Comparison of ENCODE assay signal across 8 cellular contexts in the genomic region with DNA sequence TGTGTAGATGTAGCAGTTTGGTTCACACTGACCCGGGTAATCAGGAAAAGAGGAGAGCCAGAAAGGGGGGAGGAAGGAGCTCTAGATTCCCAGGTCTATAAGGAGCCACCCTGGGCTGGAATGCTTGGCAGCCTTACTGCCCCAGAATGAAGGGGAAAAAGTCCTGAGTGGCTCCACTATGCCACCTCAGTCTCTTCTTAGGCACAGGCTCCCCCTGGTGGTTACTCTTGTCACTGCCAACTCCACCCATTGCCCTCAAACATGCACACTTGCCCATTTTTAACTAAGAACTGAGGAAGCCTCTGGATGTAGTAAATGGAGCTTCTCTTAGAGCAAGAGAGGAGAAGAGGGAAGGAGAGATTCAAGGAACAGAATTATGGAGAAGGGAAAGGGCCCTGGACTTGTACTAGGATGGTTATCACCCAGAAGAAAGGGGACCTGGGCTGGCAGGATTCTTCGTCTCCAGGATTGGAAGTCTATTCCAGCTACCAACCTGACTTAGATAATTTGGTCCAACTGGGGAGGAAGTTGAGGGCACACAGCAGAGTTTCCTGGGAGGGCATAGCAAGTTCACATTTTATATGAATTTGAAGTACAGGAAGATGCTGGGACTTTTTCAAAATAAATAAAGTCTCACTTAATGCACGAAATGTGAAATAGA. TPM values are rescaled to one million over a fixed set of nuclear protein-coding genes. Genes with fewer than 3 reads are reported as not detected.
DNase-seq lines count a peak whose midpoint lies in the region; ATAC-seq and TF ChIP-seq lines count a peak whose summit lies in the region.

No MANE protein-coding gene starts in this region.

- no peaks in the 10 kb centered on the region for H3K36me3 ChIP-seq in Loucy (ENCODE audit: insufficient read depth, low read length)
- H3K36me3 ChIP-seq in osteoblast (ENCODE audit: insufficient read depth, low read length), result peaks cover 6% of the 10 kb centered on the region
- peaks cover 0 to 23% (median 8%) of the 10 kb centered on the region in 3 donors for H3K36me3 ChIP-seq in tibial artery

- intact Hi-C loops in activated T-helper 2 cell treated with anti-CD3 and anti-CD28 coated beads, Interferon-gamma antibody, Interleukin-2, Interleukin-4, amounts not matched to agents 10 μg/mL and 5 μg/mL and 100 μg/mL, durations not matched to agents 14 hours and 24 hours and 36 hours (cut with micrococcal nuclease), result loop anchor here (1.0 kb wide), 2 partner anchors 184 to 233 kb away; no protein-coding TSS in a partner anchor
- intact Hi-C loops in tibial artery (cut with DNase I; ENCODE audit: low total_unique reads), result no loop called here

- H3K36me3 Mint-ChIP-seq in activated T-helper 2 cell treated with anti-CD3 and anti-CD28 coated beads, Interferon-gamma antibody, Interleukin-2, Interleukin-4, amounts not matched to agents 10 μg/mL and 5 μg/mL and 100 μg/mL, durations not matched to agents 14 hours and 24 hours and 36 hours (ENCODE audit: low read depth), result peaks cover 5% of the 10 kb centered on the region

- H3K27ac Mint-ChIP-seq in activated T-helper 2 cell treated with anti-CD3 and anti-CD28 coated beads, Interferon-gamma antibody, Interleukin-2, Interleukin-4, amounts not matched to agents 10 μg/mL and 5 μg/mL and 100 μg/mL, durations not matched to agents 14 hours and 24 hours and 36 hours, result no peak overlapping the region

- H3K27me3 Mint-ChIP-seq in activated T-helper 2 cell treated with anti-CD3 and anti-CD28 coated beads, Interferon-gamma antibody, Interleukin-2, Interleukin-4, amounts not matched to agents 10 μg/mL and 5 μg/mL and 100 μg/mL, durations not matched to agents 14 hours and 24 hours and 36 hours (ENCODE audit: low read depth), result no peaks in the 10 kb centered on the region

- H3K9ac ChIP-seq in Loucy (ENCODE audit: low read depth, low read length, poor library complexity, severe bottlenecking), result no peak overlapping the region

- ATAC-seq in foreskin keratinocyte (peak; percentile 75), GM18907 (IDR thresholded peaks at IDR 0.05; ENCODE audit: unreplicated experiment) (no peak)

- H3K4me3 ChIP-seq in Loucy (ENCODE audit: low read length, poor library complexity, severe bottlenecking) (no peak overlapping the region), osteoblast (ENCODE audit: insufficient read depth, low read length) (no peak overlapping the region), tibial artery (no peak overlapping the region)

- peak; percentile 97 for TF ChIP-seq CTCF in GM10266 (IDR thresholded peaks at IDR 0.05; ENCODE audit: control insufficient read depth, insufficient read depth, low read depth, missing control alignments)
- TF ChIP-seq CTCF in Loucy (conservative IDR thresholded peaks at IDR 0.05; ENCODE audit: low read length), result peak; percentile 93
- TF ChIP-seq CTCF in foreskin keratinocyte (conservative IDR thresholded peaks at IDR 0.05), result peak; percentile 91
- TF ChIP-seq CTCF in osteoblast (IDR thresholded peaks at IDR 0.05; ENCODE audit: extremely low read depth, low read depth, low read length), result peak; percentile 96
- TF ChIP-seq CTCF in tibial artery (IDR thresholded peaks at IDR 0.05), result peak; percentile 85 to 92

- no peak overlapping the region for H3K4me3 Mint-ChIP-seq in activated T-helper 2 cell treated with anti-CD3 and anti-CD28 coated beads, Interferon-gamma antibody, Interleukin-2, Interleukin-4, amounts not matched to agents 10 μg/mL and 5 μg/mL and 100 μg/mL, durations not matched to agents 14 hours and 24 hours and 36 hours (ENCODE audit: low read depth)

- no peaks in the 10 kb centered on the region for H3K4me1 Mint-ChIP-seq in activated T-helper 2 cell treated with anti-CD3 and anti-CD28 coated beads, Interferon-gamma antibody, Interleukin-2, Interleukin-4, amounts not matched to agents 10 μg/mL and 5 μg/mL and 100 μg/mL, durations not matched to agents 14 hours and 24 hours and 36 hours (ENCODE audit: low read depth)

- no peaks in the 10 kb centered on the region for H3K27me3 ChIP-seq in Loucy (ENCODE audit: insufficient read depth, low read length, poor library complexity, severe bottlenecking)
- no peaks in the 10 kb centered on the region for H3K27me3 ChIP-seq in foreskin keratinocyte
- peaks cover 1% of the 10 kb centered on the region for H3K27me3 ChIP-seq in osteoblast (ENCODE audit: insufficient read depth, low read length)
- H3K27me3 ChIP-seq in tibial artery, result no peaks in the 10 kb centered on the region

- H3K4me1 ChIP-seq in Loucy (ENCODE audit: insufficient read depth, low read length, poor library complexity, severe bottlenecking) (no peaks in the 10 kb centered on the region), foreskin keratinocyte (no peaks in the 10 kb centered on the region), osteoblast (ENCODE audit: insufficient read depth, low read length) (no peaks in the 10 kb centered on the region), tibial artery (peaks cover 0 to 15% (median 7%) of the 10 kb centered on the region in 4 donors)

- H4K20me1 ChIP-seq in Loucy (ENCODE audit: insufficient read depth, low read length, poor library complexity, severe bottlenecking) (peaks cover under 1% of the 10 kb centered on the region), osteoblast (ENCODE audit: insufficient read depth, low read length) (peaks cover 15% of the 10 kb centered on the region)

- no peaks in the 10 kb centered on the region for H3K9me3 ChIP-seq in Loucy (ENCODE audit: insufficient read depth, low read depth, low read length)
- H3K9me3 ChIP-seq in osteoblast (ENCODE audit: low read depth, low read length), result no peaks in the 10 kb centered on the region
- H3K9me3 ChIP-seq in tibial artery, result no peaks in the 10 kb centered on the region

- peak; percentile 84 for DNase-seq in GM10266 (ENCODE audit: extremely low spot score)
- DNase-seq in SHP77 treated with DMSO at 0.1 percent for 48 hours (lab: John Stamatoyannopoulos, UW), result peak; percentile 26
- peak; percentile 67 for DNase-seq in activated T-helper 2 cell treated with anti-CD3 and anti-CD28 coated beads, Interferon-gamma antibody, Interleukin-2, Interleukin-4, amounts not matched to agents 10 μg/mL and 5 μg/mL and 100 μg/mL, durations not matched to agents 14 hours and 24 hours and 36 hours (ENCODE audit: low spot score)
- DNase-seq in foreskin keratinocyte, result peak in 1 of 2 donors; percentile 60
- peak; percentile 94 for DNase-seq in osteoblast (ENCODE audit: insufficient read length, low spot score, missing footprints)
- DNase-seq in tibial artery, result peak; percentile 83 to 90

- H3K4me2 ChIP-seq in Loucy (ENCODE audit: low read depth, low read length, poor library complexity, severe bottlenecking) (no peak overlapping the region), osteoblast (ENCODE audit: insufficient read depth, low read length) (no peak overlapping the region)

- no peaks in the 10 kb centered on the region for H3F3A ChIP-seq in Loucy (ENCODE audit: low read depth)

- H3K9me3 Mint-ChIP-seq in activated T-helper 2 cell treated with anti-CD3 and anti-CD28 coated beads, Interferon-gamma antibody, Interleukin-2, Interleukin-4, amounts not matched to agents 10 μg/mL and 5 μg/mL and 100 μg/mL, durations not matched to agents 14 hours and 24 hours and 36 hours, result no peaks in the 10 kb centered on the region

- no peak overlapping the region for H3K27ac ChIP-seq in foreskin keratinocyte
- H3K27ac ChIP-seq in osteoblast (ENCODE audit: low read depth, low read length), result no peak overlapping the region
- H3K27ac ChIP-seq in tibial artery, result no peak overlapping the region

- H3K79me2 ChIP-seq in Loucy (ENCODE audit: insufficient read depth, low read length) (no peaks in the 10 kb centered on the region), osteoblast (ENCODE audit: insufficient read depth, low read length) (peaks cover 16% of the 10 kb centered on the region)

- H2AFZ ChIP-seq in Loucy (ENCODE audit: low read length) (no peak overlapping the region), osteoblast (ENCODE audit: low read length) (no peak overlapping the region)

- no peaks in the 10 kb centered on the region for H3K9me2 ChIP-seq in Loucy (replicated peaks; ENCODE audit: low read depth, low read length)

RNA-seq across cellular contexts. Expression of a gene that starts 7.8 kb away (rescaled TPM):
- total RNA-seq in activated T-helper 2 cell treated with anti-CD3 and anti-CD28 coated beads, Interferon-gamma antibody, Interleukin-2, Interleukin-4, amounts not matched to agents 10 μg/mL and 5 μg/mL and 100 μg/mL, durations not matched to agents 14 hours and 24 hours and 36 hours, result 25.4 and 25.5 TPM in 2 replicates
- total RNA-seq in foreskin keratinocyte (33.9 and 36.1 TPM in 2 replicates), osteoblast (26.8 and 31.5 TPM in 2 replicates)
- 28.7 and 29.4 TPM in 2 replicates for polyA plus RNA-seq in foreskin keratinocyte

RNA-seq across cellular contexts. Expression of a gene that starts 17.0 kb away (rescaled TPM):
- 19.1 and 25.5 TPM in 2 replicates for total RNA-seq in activated T-helper 2 cell treated with anti-CD3 and anti-CD28 coated beads, Interferon-gamma antibody, Interleukin-2, Interleukin-4, amounts not matched to agents 10 μg/mL and 5 μg/mL and 100 μg/mL, durations not matched to agents 14 hours and 24 hours and 36 hours
- total RNA-seq in foreskin keratinocyte (13.5 and 14.2 TPM in 2 replicates), osteoblast (9.1 and 9.4 TPM in 2 replicates)
- 14.6 and 15.1 TPM in 2 replicates for polyA plus RNA-seq in foreskin keratinocyte

RNA-seq across cellular contexts. Expression of a gene that starts 47.2 kb away (rescaled TPM):
- 71.8 and 74.8 TPM in 2 replicates for total RNA-seq in activated T-helper 2 cell treated with anti-CD3 and anti-CD28 coated beads, Interferon-gamma antibody, Interleukin-2, Interleukin-4, amounts not matched to agents 10 μg/mL and 5 μg/mL and 100 μg/mL, durations not matched to agents 14 hours and 24 hours and 36 hours
- 65.7 and 65.8 TPM in 2 replicates for total RNA-seq in foreskin keratinocyte
- polyA plus RNA-seq in foreskin keratinocyte, result 38.6 and 41.4 TPM in 2 replicates
- total RNA-seq in osteoblast, result 62.2 and 63.6 TPM in 2 replicates

RNA-seq across cellular contexts. Expression of a gene that starts 59.8 kb away (rescaled TPM):
- total RNA-seq in activated T-helper 2 cell treated with anti-CD3 and anti-CD28 coated beads, Interferon-gamma antibody, Interleukin-2, Interleukin-4, amounts not matched to agents 10 μg/mL and 5 μg/mL and 100 μg/mL, durations not matched to agents 14 hours and 24 hours and 36 hours, result 91.3 and 94.1 TPM in 2 replicates
- total RNA-seq in foreskin keratinocyte, result 46.3 and 47.2 TPM in 2 replicates
- polyA plus RNA-seq in foreskin keratinocyte, result 38.0 and 43.7 TPM in 2 replicates
- 14.1 and 17.7 TPM in 2 replicates for total RNA-seq in osteoblast
